1 cellular context compared by ENCODE assay signal in the genomic region with DNA sequence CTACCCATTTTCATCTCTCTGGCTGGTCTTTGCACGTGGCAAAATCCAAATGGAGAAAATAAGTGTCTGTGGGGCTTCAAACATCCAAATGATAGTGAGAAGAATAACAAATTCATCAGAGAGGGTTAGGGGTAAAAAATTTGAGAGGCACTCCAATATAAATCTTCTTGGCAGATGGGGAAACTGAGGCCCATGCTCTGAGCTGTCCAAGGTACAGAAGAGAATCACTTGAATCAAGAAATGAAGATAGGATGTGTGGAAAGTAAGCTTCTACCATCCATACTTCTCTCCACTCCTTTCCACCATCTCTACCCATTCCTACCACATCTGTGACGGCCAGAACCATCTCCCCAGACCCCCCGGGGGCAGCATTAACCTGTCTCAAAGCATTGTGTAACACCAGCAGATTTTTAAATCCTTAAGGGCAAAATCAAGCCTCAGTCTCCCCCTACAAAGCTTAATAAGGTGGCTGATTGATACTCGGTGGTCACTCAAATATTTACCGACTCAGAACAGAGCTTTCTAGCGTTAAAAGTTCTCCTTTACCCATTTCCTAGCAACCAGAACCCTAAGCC.
TF ChIP-seq lines count a peak whose summit lies in the region.

No MANE protein-coding gene starts in this region.

TF ChIP-seq in HepG2, 621 proteins besides CTCF, POLR2A, EP300 and RAD21:
- TF ChIP-seq, protein P1, sequence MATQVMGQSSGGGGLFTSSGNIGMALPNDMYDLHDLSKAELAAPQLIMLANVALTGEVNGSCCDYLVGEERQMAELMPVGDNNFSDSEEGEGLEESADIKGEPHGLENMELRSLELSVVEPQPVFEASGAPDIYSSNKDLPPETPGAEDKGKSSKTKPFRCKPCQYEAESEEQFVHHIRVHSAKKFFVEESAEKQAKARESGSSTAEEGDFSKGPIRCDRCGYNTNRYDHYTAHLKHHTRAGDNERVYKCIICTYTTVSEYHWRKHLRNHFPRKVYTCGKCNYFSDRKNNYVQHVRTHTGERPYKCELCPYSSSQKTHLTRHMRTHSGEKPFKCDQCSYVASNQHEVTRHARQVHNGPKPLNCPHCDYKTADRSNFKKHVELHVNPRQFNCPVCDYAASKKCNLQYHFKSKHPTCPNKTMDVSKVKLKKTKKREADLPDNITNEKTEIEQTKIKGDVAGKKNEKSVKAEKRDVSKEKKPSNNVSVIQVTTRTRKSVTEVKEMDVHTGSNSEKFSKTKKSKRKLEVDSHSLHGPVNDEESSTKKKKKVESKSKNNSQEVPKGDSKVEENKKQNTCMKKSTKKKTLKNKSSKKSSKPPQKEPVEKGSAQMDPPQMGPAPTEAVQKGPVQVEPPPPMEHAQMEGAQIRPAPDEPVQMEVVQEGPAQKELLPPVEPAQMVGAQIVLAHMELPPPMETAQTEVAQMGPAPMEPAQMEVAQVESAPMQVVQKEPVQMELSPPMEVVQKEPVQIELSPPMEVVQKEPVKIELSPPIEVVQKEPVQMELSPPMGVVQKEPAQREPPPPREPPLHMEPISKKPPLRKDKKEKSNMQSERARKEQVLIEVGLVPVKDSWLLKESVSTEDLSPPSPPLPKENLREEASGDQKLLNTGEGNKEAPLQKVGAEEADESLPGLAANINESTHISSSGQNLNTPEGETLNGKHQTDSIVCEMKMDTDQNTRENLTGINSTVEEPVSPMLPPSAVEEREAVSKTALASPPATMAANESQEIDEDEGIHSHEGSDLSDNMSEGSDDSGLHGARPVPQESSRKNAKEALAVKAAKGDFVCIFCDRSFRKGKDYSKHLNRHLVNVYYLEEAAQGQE (IDR thresholded peaks at IDR 0.05; ENCODE audit: borderline replicate concordance in 1 of 2, low read depth in 1 of 2, low read length in 2 of 2) = peak in 1 of 2 experiments; percentile 79; a peak in 2 of 4 replicates
- 0 out of 2 replicates have a peak, but pooled peaks have one; percentile 52 for TF ChIP-seq RORA (CRISPR knock-in tag; IDR thresholded peaks at IDR 0.05)
- TF ChIP-seq DNMT3B (CRISPR knock-in tag; conservative IDR thresholded peaks at IDR 0.05) = no peak
- TF ChIP-seq IRF2 (CRISPR knock-in tag; IDR thresholded peaks at IDR 0.05) = 0 out of 2 replicates have a peak, but pooled peaks have one; percentile 1
- 0 out of 2 replicates have a peak, but pooled peaks have one; percentile 27 for TF ChIP-seq POLR2G (IDR thresholded peaks at IDR 0.05; ENCODE audit: low read depth, low read length)
